ENCODE assay signal across 23 cellular contexts in genomic region chr21:34623519-34623918, GRCh38. TPM values are rescaled to one million over a fixed set of nuclear protein-coding genes. Genes with fewer than 3 reads are reported as not detected.
"Had no signal": no experiment of that assay in that cellular context is flagged by ENCODE, and none has a peak within 500 bp of the region (broad histone marks: within the 10 kb centered on the region; RNA-seq: fewer than 3 reads in every experiment).

No MANE protein-coding gene starts in this region.

- H3K27me3 ChIP-seq: adrenal gland, esophagus muscularis mucosa, heart right ventricle had no signal

- H3K9me3 ChIP-seq: adrenal gland, esophagus muscularis mucosa, heart right ventricle, transverse colon had no signal

- H3K4me1 ChIP-seq: adrenal gland, transverse colon had no signal

- H3K36me3 Mint-ChIP-seq: activated CD4-positive, alpha-beta memory T cell treated with anti-CD3 and anti-CD28 coated beads for 36 hours; activated naive CD4-positive, alpha-beta T cell treated with anti-CD3 and anti-CD28 coated beads, Interleukin-2, amount 50 U/mL, for 72 hours; immature natural killer cell; WTC11 had no signal

- H3K27ac ChIP-seq: adrenal gland, esophagus muscularis mucosa, transverse colon had no signal

- FAIRE-seq: endothelial cell of umbilical vein, TTC549 had no signal

- H3K36me3 ChIP-seq: adrenal gland, esophagus muscularis mucosa, heart right ventricle, transverse colon had no signal

- H3K4me1 Mint-ChIP-seq: immature natural killer cell, WTC11 had no signal

- DNase-seq: activated CD4-positive, alpha-beta memory T cell treated with anti-CD3 and anti-CD28 coated beads for 36 hours; activated CD4-positive, alpha-beta T cell treated with anti-CD3 and anti-CD28 coated beads for 36 hours; activated gamma-delta T cell treated with Interleukin-2 at 50 U/mL for 16 hours; activated T-cell treated with anti-CD3 and anti-CD28 coated beads for 4 hours; dermis blood vessel endothelial cell; effector memory CD4-positive, alpha-beta T cell; heart right ventricle; immature natural killer cell; kidney glomerular epithelial cell; left ventricle myocardium superior; nephron progenitor cell; stimulated activated CD4-positive, alpha-beta T cell treated with anti-CD3 and anti-CD28 coated beads, Interleukin-12 subunit alpha, Interleukin-12 subunit beta, amount 100 ng/mL, for 4 hours; stimulated activated CD4-positive, alpha-beta T cell treated with anti-CD3 and anti-CD28 coated beads, Interleukin-1b, Interleukin-23, amount 100 ng/mL, for 48 hours; transverse colon had no signal

- ATAC-seq: activated CD4-positive, alpha-beta T cell treated with anti-CD3 and anti-CD28 coated beads for 36 hours; activated naive CD4-positive, alpha-beta T cell treated with anti-CD3 and anti-CD28 coated beads, Interleukin-2, amount 50 U/mL, for 72 hours; heart right ventricle; left ventricle myocardium superior; WTC11 had no signal

- H3K4me3 Mint-ChIP-seq: activated CD4-positive, alpha-beta memory T cell treated with anti-CD3 and anti-CD28 coated beads for 36 hours; activated CD4-positive, alpha-beta T cell treated with anti-CD3 and anti-CD28 coated beads for 36 hours; activated T-helper 1 cell treated with anti-CD3 and anti-CD28 coated beads, Interleukin-12 subunit alpha, Interleukin-12 subunit beta, Interleukin-2, Interleukin-4 antibody, amounts not matched to agents 30 ng/mL and 10 ng/mL and 1 ng/mL, durations not matched to agents 14 hours and 24 hours and 36 hours; immature natural killer cell; nephron progenitor cell; stimulated activated naive CD8-positive, alpha-beta T cell treated with anti-CD3 and anti-CD28 coated beads, Interleukin-15, Interleukin-2, amounts not matched to agents 100 ng/mL and 50 ng/mL, for 24 hours; WTC11 had no signal

- H3K27ac Mint-ChIP-seq: activated CD4-positive, alpha-beta memory T cell treated with anti-CD3 and anti-CD28 coated beads for 36 hours; activated CD4-positive, alpha-beta T cell treated with anti-CD3 and anti-CD28 coated beads for 36 hours; activated T-helper 1 cell treated with anti-CD3 and anti-CD28 coated beads, Interleukin-12 subunit alpha, Interleukin-12 subunit beta, Interleukin-2, Interleukin-4 antibody, amounts not matched to agents 30 ng/mL and 10 ng/mL and 1 ng/mL, durations not matched to agents 14 hours and 24 hours and 36 hours; immature natural killer cell; nephron progenitor cell; progenitor cell of endocrine pancreas; stimulated activated naive CD8-positive, alpha-beta T cell treated with anti-CD3 and anti-CD28 coated beads, Interleukin-15, Interleukin-2, amounts not matched to agents 100 ng/mL and 50 ng/mL, for 24 hours; WTC11 had no signal

- H3K4me3 ChIP-seq: adrenal gland, esophagus muscularis mucosa, heart right ventricle, transverse colon had no signal

- H3K9me3 Mint-ChIP-seq: activated CD4-positive, alpha-beta memory T cell treated with anti-CD3 and anti-CD28 coated beads for 36 hours; activated naive CD4-positive, alpha-beta T cell treated with anti-CD3 and anti-CD28 coated beads, Interleukin-2, amount 50 U/mL, for 72 hours; activated T-helper 1 cell treated with anti-CD3 and anti-CD28 coated beads, Interleukin-12 subunit alpha, Interleukin-12 subunit beta, Interleukin-2, Interleukin-4 antibody, amounts not matched to agents 30 ng/mL and 10 ng/mL and 1 ng/mL, durations not matched to agents 14 hours and 24 hours and 36 hours; immature natural killer cell; nephron progenitor cell; stimulated activated naive CD8-positive, alpha-beta T cell treated with anti-CD3 and anti-CD28 coated beads, Interleukin-15, Interleukin-2, amounts not matched to agents 100 ng/mL and 50 ng/mL, for 24 hours had no signal

RNA-seq across cellular contexts. Expression of gene CLIC6, which starts 45.3 kb away (rescaled TPM):
- polyA plus RNA-seq: endothelial cell of umbilical vein, immature natural killer cell had no signal
